In the genomic region with DNA sequence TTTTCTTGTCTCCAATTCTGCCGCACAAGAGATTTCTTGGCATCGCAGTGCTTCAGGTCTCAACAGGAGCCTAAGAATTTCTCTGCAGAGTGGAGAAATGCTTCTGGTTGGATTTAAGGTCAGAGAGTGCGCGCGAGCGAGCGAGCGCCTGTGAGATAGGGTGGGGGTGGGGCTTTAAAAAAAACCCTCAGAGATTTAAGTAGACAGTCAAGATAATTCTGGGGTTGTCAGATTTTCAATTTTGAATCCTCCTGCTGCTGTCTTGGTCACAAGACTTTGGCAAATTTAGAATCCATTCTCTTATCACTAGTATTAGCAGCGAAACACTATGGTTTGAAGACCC, we compare ENCODE assay signal across 7 cellular contexts. TPM values are rescaled to one million over a fixed set of nuclear protein-coding genes. Genes with fewer than 3 reads are reported as not detected.
DNase-seq lines count a peak whose midpoint lies in the region; ATAC-seq lines count a peak whose summit lies in the region.

No MANE protein-coding gene starts in this region.

- peaks cover 10% of the 10 kb centered on the region for H3K4me1 ChIP-seq in HAP-1
- H3K4me1 ChIP-seq in SJSA1 (replicated peaks), result peaks cover 14% of the 10 kb centered on the region
- H3K4me1 ChIP-seq in esophagus (ENCODE audit: control insufficient read depth in 2 of 2, insufficient read depth in 2 of 2, low read length in 1 of 2), result no peaks in the 10 kb centered on the region

- H3K36me3 ChIP-seq in HAP-1 (replicated peaks) (no peaks in the 10 kb centered on the region), SJSA1 (no peaks in the 10 kb centered on the region), esophagus (ENCODE audit: control insufficient read depth in 2 of 2, insufficient read depth in 2 of 2, low read length in 1 of 2) (no peaks in the 10 kb centered on the region)

- H3K9me3 Mint-ChIP-seq in natural killer cell treated with Interleukin-12 subunit alpha and Interleukin-12 subunit beta and Interleukin-15 and Interleukin-18, amount 100 ng/mL, for 72 hours, result no peaks in the 10 kb centered on the region

- H3K27ac Mint-ChIP-seq in natural killer cell treated with Interleukin-12 subunit alpha and Interleukin-12 subunit beta and Interleukin-15 and Interleukin-18, amount 100 ng/mL, for 72 hours, result peak overlapping the region; percentile 49 to 77

- peaks cover 13% of the 10 kb centered on the region for H3K36me3 Mint-ChIP-seq in natural killer cell treated with Interleukin-12 subunit alpha and Interleukin-12 subunit beta and Interleukin-15 and Interleukin-18, amount 100 ng/mL, for 72 hours

- H3K27me3 Mint-ChIP-seq in natural killer cell treated with Interleukin-12 subunit alpha and Interleukin-12 subunit beta and Interleukin-15 and Interleukin-18, amount 100 ng/mL, for 72 hours, result peaks cover 0 to 2% of the 10 kb centered on the region in 2 donors

- no peak for DNase-seq in HAP-1 (ENCODE audit: low spot score in 2 of 2)
- no peak for DNase-seq in SJSA1 (ENCODE audit: low read depth in 1 of 2, low spot score in 2 of 2)
- no peak for DNase-seq in natural killer cell treated with Interleukin-12 subunit alpha and Interleukin-12 subunit beta and Interleukin-15 and Interleukin-18, amount 100 ng/mL, for 72 hours (ENCODE audit: low spot score)
- no peak for DNase-seq in MV-4-11 (lab: John Stamatoyannopoulos, UW)

- peaks cover 38 to 54% of the 10 kb centered on the region in 2 donors for H3K4me1 Mint-ChIP-seq in natural killer cell treated with Interleukin-12 subunit alpha and Interleukin-12 subunit beta and Interleukin-15 and Interleukin-18, amount 100 ng/mL, for 72 hours (ENCODE audit: low read depth in 2 of 2)

- H3K27ac ChIP-seq in SJSA1, result no peak overlapping the region
- H3K27ac ChIP-seq in esophagus (ENCODE audit: low read depth in 2 of 2, low read length in 1 of 2), result peak overlapping the region; percentile 93 to 97

- 10 to 15% methylated on average over 9 of the region's 9 CpGs for WGBS in esophagus, 2 donors

- no peaks in the 10 kb centered on the region for H3K27me3 ChIP-seq in HAP-1 (ENCODE audit: low read depth)
- H3K27me3 ChIP-seq in SJSA1 (replicated peaks), result no peaks in the 10 kb centered on the region; the same call in 1 of the 2 replicates
- H3K27me3 ChIP-seq in esophagus (ENCODE audit: control insufficient read depth in 1 of 2, insufficient read depth in 2 of 2, low read length in 2 of 2), result no peaks in the 10 kb centered on the region

- H3K4me3 Mint-ChIP-seq in natural killer cell treated with Interleukin-12 subunit alpha and Interleukin-12 subunit beta and Interleukin-15 and Interleukin-18, amount 100 ng/mL, for 72 hours, result peak overlapping the region; percentile 95

- in situ Hi-C loops in HAP-1 (cut with MboI; ENCODE audit: low sequenced_read_pairs), result no loop called here

- H3K4me3 ChIP-seq in HAP-1, result peak overlapping the region; percentile 51; the same call in 1 of the 2 replicates
- peak overlapping the region; percentile 44 for H3K4me3 ChIP-seq in SJSA1
- H3K4me3 ChIP-seq in esophagus (ENCODE audit: low read depth in 1 of 2, low read length in 2 of 2), result peak overlapping the region; percentile 20 to 77

- no peak for ATAC-seq in natural killer cell treated with Interleukin-12 subunit alpha and Interleukin-12 subunit beta and Interleukin-15 and Interleukin-18, amount 100 ng/mL, for 72 hours
- no peak for ATAC-seq in GM21528 (IDR thresholded peaks at IDR 0.05; ENCODE audit: low FRiP score, unreplicated experiment)
- no peak for ATAC-seq in HG03196 (IDR thresholded peaks at IDR 0.05; ENCODE audit: unreplicated experiment)

- H3K9me3 ChIP-seq in HAP-1 (no peaks in the 10 kb centered on the region), SJSA1 (replicated peaks) (no peaks in the 10 kb centered on the region), esophagus (ENCODE audit: control insufficient read depth in 2 of 2, insufficient read depth in 1 of 2, low read depth in 1 of 2, low read length in 1 of 2) (no peaks in the 10 kb centered on the region)

RNA-seq across cellular contexts. Expression of gene CPEB3, which starts 49.7 kb away (rescaled TPM):
- total RNA-seq in SJSA1 (2014; rRNA removed; shearing (Covaris generic)), result 0.31 and 0.82 TPM in 2 replicates
- polyA plus RNA-seq in esophagus, result 1 to 10 TPM; 1.9 to 2.3 TPM
- 1 to 10 TPM; 4.0 to 4.8 TPM for total RNA-seq in natural killer cell treated with Interleukin-12 subunit alpha and Interleukin-12 subunit beta and Interleukin-15 and Interleukin-18, amount 100 ng/mL, for 72 hours

RNA-seq across cellular contexts. Expression of gene MARCHF5, which starts 49.8 kb away (rescaled TPM):
- 11.7 and 18.5 TPM in 2 replicates for total RNA-seq in SJSA1 (2014; rRNA removed; shearing (Covaris generic))
- 10 to 100 TPM; 23.9 to 32.5 TPM for polyA plus RNA-seq in esophagus
- 10 to 100 TPM; 26.5 to 32.0 TPM for total RNA-seq in natural killer cell treated with Interleukin-12 subunit alpha and Interleukin-12 subunit beta and Interleukin-15 and Interleukin-18, amount 100 ng/mL, for 72 hours
